ENCODE assay signal across 20 cellular contexts in the genomic region with DNA sequence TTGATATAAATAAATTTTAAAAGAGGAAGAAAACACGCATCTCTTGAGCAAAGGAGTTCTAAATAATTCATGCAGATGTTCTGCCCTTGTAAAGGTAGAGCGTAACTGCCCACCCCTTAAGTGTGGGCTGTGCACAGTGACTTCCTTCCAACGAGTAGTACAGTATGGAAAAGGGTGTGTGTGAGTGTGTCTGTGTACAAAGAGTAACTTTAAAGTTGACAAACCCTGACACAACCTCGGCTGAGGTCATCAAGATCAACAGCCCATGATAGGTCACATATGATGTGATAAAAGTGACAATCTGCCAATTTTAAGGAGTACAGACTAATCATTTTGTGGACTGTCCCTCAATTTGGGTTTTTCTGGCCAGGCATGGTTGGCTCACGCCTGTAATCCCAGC.
DNase-seq lines count a peak whose midpoint lies in the region; ATAC-seq, FAIRE-seq and TF ChIP-seq lines count a peak whose summit lies in the region.
"Had no signal": no experiment of that assay in that cellular context is flagged by ENCODE, and none has a peak within 500 bp of the region (broad histone marks: within the 10 kb centered on the region; RNA-seq: fewer than 3 reads in every experiment).

No MANE protein-coding gene starts in this region.

- no peak for TF ChIP-seq POLR2A in GM12891 (IDR thresholded peaks at IDR 0.05; ENCODE audit: low read depth, low read length)

- peaks cover 51% of the 10 kb centered on the region for H3K4me1 Mint-ChIP-seq in stimulated activated memory B cell treated with anti-CD40 and anti-IgM and Interleukin-4, amounts not matched to agents 10 μg/mL and 1 μg/mL and 100 μg/mL, for 72 hours

- H3K9me3 Mint-ChIP-seq in stimulated activated memory B cell treated with anti-CD40 and anti-IgM and Interleukin-4, amounts not matched to agents 10 μg/mL and 1 μg/mL and 100 μg/mL, for 72 hours = peaks cover 2% of the 10 kb centered on the region
- H3K9me3 Mint-ChIP-seq: CD4-positive, CD25-positive, alpha-beta regulatory T cell; CD8-positive, alpha-beta T cell; GM23338; H9; HFFc6 had no signal

- peaks cover 38% of the 10 kb centered on the region for H3K36me3 Mint-ChIP-seq in stimulated activated memory B cell treated with anti-CD40 and anti-IgM and Interleukin-4, amounts not matched to agents 10 μg/mL and 1 μg/mL and 100 μg/mL, for 72 hours

- FAIRE-seq in GM12891 (lab: Jason Lieb, UNC) = peak; percentile 16
- FAIRE-seq: A549, G401.6 had no signal

- DNase-seq in GM12891 (ENCODE audit: insufficient read length, low spot score) (no peak), left lobe of liver (ENCODE audit: low spot score) (no peak), occipital lobe (lab: John Stamatoyannopoulos, UW) (no peak), NCI-H128 (lab: John Stamatoyannopoulos, UW; ENCODE audit: unreplicated experiment) (no peak)
- no peak for DNase-seq in stimulated activated naive CD4-positive, alpha-beta T cell (lab: John Stamatoyannopoulos, UW)
- DNase-seq: 8988T; ACHN; C1 segment of cervical spinal cord; Caco-2; CD4-positive, CD25-positive, alpha-beta regulatory T cell; CD8-positive, alpha-beta T cell; DMS153; DND-41; H9; HFFc6 had no signal

- H3K27ac Mint-ChIP-seq in stimulated activated memory B cell treated with anti-CD40 and anti-IgM and Interleukin-4, amounts not matched to agents 10 μg/mL and 1 μg/mL and 100 μg/mL, for 72 hours = peak overlapping the region; percentile 57
- H3K27ac Mint-ChIP-seq: CD4-positive, CD25-positive, alpha-beta regulatory T cell; CD8-positive, alpha-beta T cell; GM23338; H9; HFFc6 had no signal

- H3K27me3 Mint-ChIP-seq in stimulated activated memory B cell treated with anti-CD40 and anti-IgM and Interleukin-4, amounts not matched to agents 10 μg/mL and 1 μg/mL and 100 μg/mL, for 72 hours = no peaks in the 10 kb centered on the region
- H3K27me3 Mint-ChIP-seq: CD4-positive, CD25-positive, alpha-beta regulatory T cell had no signal

- no peak overlapping the region for H3K4me3 Mint-ChIP-seq in stimulated activated memory B cell treated with anti-CD40 and anti-IgM and Interleukin-4, amounts not matched to agents 10 μg/mL and 1 μg/mL and 100 μg/mL, for 72 hours
- H3K4me3 Mint-ChIP-seq: CD4-positive, CD25-positive, alpha-beta regulatory T cell; CD8-positive, alpha-beta T cell; GM23338; H9; HFFc6 had no signal

- ATAC-seq in left lobe of liver = peak; percentile 48
- ATAC-seq in stimulated activated memory B cell treated with anti-CD40 and anti-IgM and Interleukin-4, amounts not matched to agents 10 μg/mL and 1 μg/mL and 100 μg/mL, for 72 hours = no peak
- ATAC-seq: A549; CD8-positive, alpha-beta T cell; GM23338; HCT116 had no signal

TF ChIP-seq in GM12891, 5 proteins besides CTCF, POLR2A, EP300 and RAD21:
- no peak for TF ChIP-seq POLR2AphosphoS5 (IDR thresholded peaks at IDR 0.05; ENCODE audit: low read depth, low read length)
- no peak for TF ChIP-seq SPI1 (IDR thresholded peaks at IDR 0.05; ENCODE audit: low read depth, low read length)
- TF ChIP-seq PAX5 (IDR thresholded peaks at IDR 0.05; ENCODE audit: insufficient read depth, low read length, severe bottlenecking) = no peak
- TF ChIP-seq POU2F2 (IDR thresholded peaks at IDR 0.05; ENCODE audit: low read depth, low read length) = no peak
- no peak for TF ChIP-seq TAF1 (IDR thresholded peaks at IDR 0.05; ENCODE audit: low read depth, low read length)
